ENCODE assay signal across 15 cellular contexts in the genomic region with DNA sequence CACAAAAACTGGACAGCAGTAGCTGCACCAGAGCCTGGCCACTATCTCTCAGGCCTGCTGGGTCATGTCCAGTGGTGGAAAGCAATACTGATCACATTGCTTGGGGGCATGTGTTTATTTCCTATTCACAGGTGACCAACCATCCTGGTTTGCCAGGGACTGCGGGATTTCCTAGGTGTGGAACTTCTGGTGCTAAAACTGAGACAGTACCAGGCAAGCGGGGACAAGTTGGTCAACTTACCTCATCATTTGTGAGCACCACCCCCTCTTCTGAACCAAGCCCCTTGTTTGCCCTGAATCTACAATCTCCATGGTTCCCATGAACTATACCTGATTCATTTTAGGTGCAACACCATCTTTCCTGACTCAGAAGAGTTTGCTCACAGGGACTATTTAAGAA.
A peak's percentile ranks its signal among the peaks of the same experiment; 100 is the strongest.
DNase-seq lines count a peak whose midpoint lies in the region; FAIRE-seq and TF ChIP-seq lines count a peak whose summit lies in the region.
"Had no signal": no experiment of that assay in that cellular context is flagged by ENCODE, and none has a peak within 500 bp of the region (broad histone marks: within the 10 kb centered on the region; RNA-seq: fewer than 3 reads in every experiment).

No MANE protein-coding gene starts in this region.

- peaks cover 5% of the 10 kb centered on the region for H3K27me3 Mint-ChIP-seq in activated T-helper 1 cell treated with anti-CD3 and anti-CD28 coated beads, Interleukin-12 subunit alpha, Interleukin-12 subunit beta, Interleukin-2, Interleukin-4 antibody, amounts not matched to agents 30 ng/mL and 10 ng/mL and 1 ng/mL, durations not matched to agents 14 hours and 24 hours and 36 hours (ENCODE audit: insufficient read depth)

- FAIRE-seq in keratinocyte (lab: Jason Lieb, UNC), result peak; percentile 91
- FAIRE-seq: small intestine had no signal

- no peaks in the 10 kb centered on the region for H3K9me1 ChIP-seq in keratinocyte (ENCODE audit: control insufficient read depth, extremely low read depth, insufficient read depth, low read length)

- TF ChIP-seq POLR2A in lower leg skin (IDR thresholded peaks at IDR 0.05), result no peak

- H3K4me3 ChIP-seq in keratinocyte (ENCODE audit: control insufficient read depth in 2 of 3, extremely low read depth in 1 of 3, insufficient read depth in 2 of 3, low read depth in 1 of 3, low read length in 3 of 3) (no peak overlapping the region), lower leg skin (ENCODE audit: low read depth, poor library complexity, severe bottlenecking) (no peak overlapping the region), right atrium auricular region (no peak overlapping the region)

- H3K9me3 ChIP-seq in keratinocyte (ENCODE audit: control insufficient read depth, low read depth, low read length) (no peaks in the 10 kb centered on the region), right atrium auricular region (no peaks in the 10 kb centered on the region)

- H3K36me3 ChIP-seq in keratinocyte (ENCODE audit: control insufficient read depth in 2 of 2, extremely low read depth in 1 of 2, insufficient read depth in 2 of 2, low read length in 2 of 2) (peaks cover 0 to 35% of the 10 kb centered on the region in 2 experiments), right atrium auricular region (no peaks in the 10 kb centered on the region)

- no peaks in the 10 kb centered on the region for H3K36me3 Mint-ChIP-seq in activated T-helper 1 cell treated with anti-CD3 and anti-CD28 coated beads, Interleukin-12 subunit alpha, Interleukin-12 subunit beta, Interleukin-2, Interleukin-4 antibody, amounts not matched to agents 30 ng/mL and 10 ng/mL and 1 ng/mL, durations not matched to agents 14 hours and 24 hours and 36 hours (ENCODE audit: low read depth)

- H4K20me1 ChIP-seq in keratinocyte (ENCODE audit: control insufficient read depth, extremely low read depth, insufficient read depth, low read length), result no peaks in the 10 kb centered on the region

- dilution Hi-C loops in keratinocyte (cut with MboI; ENCODE audit: extremely low pct_ligation_motif_present, low sequenced_read_pairs), result no loop called here

- H3K4me1 Mint-ChIP-seq in activated T-helper 1 cell treated with anti-CD3 and anti-CD28 coated beads, Interleukin-12 subunit alpha, Interleukin-12 subunit beta, Interleukin-2, Interleukin-4 antibody, amounts not matched to agents 30 ng/mL and 10 ng/mL and 1 ng/mL, durations not matched to agents 14 hours and 24 hours and 36 hours (ENCODE audit: low read depth), result peaks cover 46% of the 10 kb centered on the region

- H3K27me3 ChIP-seq in keratinocyte (ENCODE audit: control insufficient read depth, extremely low read depth, insufficient read depth, low read length), result no peaks in the 10 kb centered on the region
- H3K27me3 ChIP-seq in right atrium auricular region, result no peaks in the 10 kb centered on the region

- DNase-seq in stimulated activated CD4-positive, alpha-beta T cell treated with anti-CD3 and anti-CD28 coated beads, Interleukin-1b, Interleukin-23, amount 100 ng/mL, for 48 hours, result peak; percentile 15
- DNase-seq in stimulated activated CD4-positive, alpha-beta T cell treated with anti-CD3 and anti-CD28 coated beads, Interleukin-4, amount 100 ng/mL, for 1 hour, result no peak
- no peak for DNase-seq in activated T-helper 1 cell treated with anti-CD3 and anti-CD28 coated beads, Interleukin-12 subunit alpha, Interleukin-12 subunit beta, Interleukin-2, Interleukin-4 antibody, amounts not matched to agents 30 ng/mL and 10 ng/mL and 1 ng/mL, durations not matched to agents 14 hours and 24 hours and 36 hours (ENCODE audit: low spot score)
- peak; percentile 81 for DNase-seq in keratinocyte (ENCODE audit: low read depth, low spot score)
- no peak for DNase-seq in DMS153 treated with DMSO at 0.1 percent for 48 hours (lab: John Stamatoyannopoulos, UW; ENCODE audit: unreplicated experiment)
- DNase-seq in substantia nigra (lab: John Stamatoyannopoulos, UW), result no peak
- DNase-seq in lower leg skin (ENCODE audit: low spot score in 2 of 2), result no peak
- DNase-seq in right atrium auricular region (ENCODE audit: low spot score), result no peak
- DNase-seq: activated CD4-positive, alpha-beta T cell treated with anti-CD3 and anti-CD28 coated beads, Interleukin-2, amount 50 U/mL, for 4 hours; DMS79; islet precursor cell; Kasumi-1; NCI-H2081; nephron progenitor cell; small intestine had no signal

- H3K79me2 ChIP-seq in keratinocyte (ENCODE audit: control insufficient read depth, insufficient read depth, low read length), result no peaks in the 10 kb centered on the region

- H2AFZ ChIP-seq in keratinocyte (ENCODE audit: control insufficient read depth, low read length), result no peak overlapping the region

- intact Hi-C loops in activated T-helper 1 cell treated with anti-CD3 and anti-CD28 coated beads, Interleukin-12 subunit alpha, Interleukin-12 subunit beta, Interleukin-2, Interleukin-4 antibody, amounts not matched to agents 30 ng/mL and 10 ng/mL and 1 ng/mL, durations not matched to agents 14 hours and 24 hours and 36 hours (cut with micrococcal nuclease), result loop anchor here (1.0 kb wide), 3 partner anchors 78 to 169 kb away; no protein-coding TSS in a partner anchor
- intact Hi-C loops in lower leg skin (cut with DNase I; ENCODE audit: low total_unique reads), result no loop called here

- H3K4me2 ChIP-seq in keratinocyte (ENCODE audit: control insufficient read depth, extremely low read depth, insufficient read depth, low read depth, low read length), result peak overlapping the region; percentile 37

- H3K4me1 ChIP-seq in keratinocyte (ENCODE audit: control insufficient read depth, extremely low read depth, insufficient read depth, low read length), result peaks cover 24% of the 10 kb centered on the region
- H3K4me1 ChIP-seq in right atrium auricular region, result peaks cover 0 to 8% of the 10 kb centered on the region in 2 donors

- TF ChIP-seq CTCF in keratinocyte (optimal IDR thresholded peaks at IDR 0.05 in 1 of 3, IDR thresholded peaks at IDR 0.05 in 1 of 3, conservative IDR thresholded peaks at IDR 0.05 in 1 of 3; ENCODE audit: extremely low read depth in 1 of 3, insufficient read depth in 2 of 3, low read length in 3 of 3) (no peak), lower leg skin (IDR thresholded peaks at IDR 0.05) (no peak), right atrium auricular region (IDR thresholded peaks at IDR 0.05) (no peak)

- peak overlapping the region; percentile 73 for H3K27ac ChIP-seq in keratinocyte (ENCODE audit: control insufficient read depth, insufficient read depth, low read length)
- H3K27ac ChIP-seq in substantia nigra (ENCODE audit: low read depth, low read length, poor library complexity, severe bottlenecking), result no peak overlapping the region
- no peak overlapping the region for H3K27ac ChIP-seq in right atrium auricular region

- 80 to 87% methylated on average over 2 of the region's 2 CpGs for WGBS in lower leg skin, 2 donors

- no peaks in the 10 kb centered on the region for H3K9me3 Mint-ChIP-seq in activated T-helper 1 cell treated with anti-CD3 and anti-CD28 coated beads, Interleukin-12 subunit alpha, Interleukin-12 subunit beta, Interleukin-2, Interleukin-4 antibody, amounts not matched to agents 30 ng/mL and 10 ng/mL and 1 ng/mL, durations not matched to agents 14 hours and 24 hours and 36 hours
- H3K9me3 Mint-ChIP-seq: nephron progenitor cell had no signal

- H3K9ac ChIP-seq in keratinocyte (ENCODE audit: control insufficient read depth, extremely low read depth, insufficient read depth, low read length), result peak overlapping the region; percentile 43

- H3K27ac Mint-ChIP-seq in activated T-helper 1 cell treated with anti-CD3 and anti-CD28 coated beads, Interleukin-12 subunit alpha, Interleukin-12 subunit beta, Interleukin-2, Interleukin-4 antibody, amounts not matched to agents 30 ng/mL and 10 ng/mL and 1 ng/mL, durations not matched to agents 14 hours and 24 hours and 36 hours, result peak overlapping the region; percentile 84
- H3K27ac Mint-ChIP-seq: nephron progenitor cell had no signal

- no peak overlapping the region for H3K4me3 Mint-ChIP-seq in activated T-helper 1 cell treated with anti-CD3 and anti-CD28 coated beads, Interleukin-12 subunit alpha, Interleukin-12 subunit beta, Interleukin-2, Interleukin-4 antibody, amounts not matched to agents 30 ng/mL and 10 ng/mL and 1 ng/mL, durations not matched to agents 14 hours and 24 hours and 36 hours
- H3K4me3 Mint-ChIP-seq: nephron progenitor cell had no signal

Comparison
In these comparisons a context has a peak if more than half of its experiments do, and no peak if none do; other contexts are left out.
1. DNase-seq: peak in stimulated activated CD4-positive, alpha-beta T cell treated with anti-CD3 and anti-CD28 coated beads, Interleukin-1b, Interleukin-23, amount 100 ng/mL, for 48 hours (single experiment) and keratinocyte (single experiment); none in stimulated activated CD4-positive, alpha-beta T cell treated with anti-CD3 and anti-CD28 coated beads, Interleukin-4, amount 100 ng/mL, for 1 hour (single experiment), activated T-helper 1 cell treated with anti-CD3 and anti-CD28 coated beads, Interleukin-12 subunit alpha, Interleukin-12 subunit beta, Interleukin-2, Interleukin-4 antibody, amounts not matched to agents 30 ng/mL and 10 ng/mL and 1 ng/mL, durations not matched to agents 14 hours and 24 hours and 36 hours (single experiment), DMS153 treated with DMSO at 0.1 percent for 48 hours (single experiment), substantia nigra (0 of 49), lower leg skin (0 of 2) and right atrium auricular region (single experiment).